In the genomic region with DNA sequence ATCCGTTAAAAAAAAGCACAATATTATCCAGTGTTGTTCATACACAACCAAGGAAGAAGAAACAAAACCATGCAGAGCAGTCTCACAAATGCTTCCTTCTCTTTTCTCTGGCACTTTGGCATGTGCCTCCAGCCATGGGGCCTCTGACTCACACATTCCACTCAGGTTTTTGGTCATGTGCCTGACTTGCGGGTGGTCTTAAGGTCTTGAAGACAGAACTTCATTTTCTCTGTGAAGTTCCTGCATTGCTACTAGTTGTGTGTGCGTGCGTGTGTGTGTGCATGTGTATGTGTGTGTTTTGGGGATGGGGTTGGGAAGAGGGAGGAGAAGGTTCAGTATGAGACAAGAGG, we compare ENCODE assay signal across 12 cellular contexts.
DNase-seq lines count a peak whose midpoint lies in the region; ATAC-seq, FAIRE-seq and TF ChIP-seq lines count a peak whose summit lies in the region.
"Had no signal": no experiment of that assay in that cellular context is flagged by ENCODE, and none has a peak within 500 bp of the region (broad histone marks: within the 10 kb centered on the region; RNA-seq: fewer than 3 reads in every experiment).

No MANE protein-coding gene starts in this region.

- no peaks in the 10 kb centered on the region for H3K9me3 Mint-ChIP-seq in type B pancreatic cell

- intact Hi-C loops in ascending aorta (cut with DNase I): no loop called here

- no peak overlapping the region for H3K4me3 Mint-ChIP-seq in type B pancreatic cell
- H3K4me3 Mint-ChIP-seq: activated CD8-positive, alpha-beta memory T cell treated with anti-CD3 and anti-CD28 coated beads, Interleukin-2, amount 10 ng/mL, durations not matched to agents 7 days and 5 days had no signal

- H3K27me3 Mint-ChIP-seq in type B pancreatic cell: no peaks in the 10 kb centered on the region

- DNase-seq in HTR-8/SVneo (ENCODE audit: insufficient read length, low spot score) (peak; percentile 40), ascending aorta (ENCODE audit: low spot score in 2 of 2) (peak; percentile 36 to 68), hepatocyte (ENCODE audit: low spot score) (peak; percentile 58), type B pancreatic cell (ENCODE audit: extremely low spot score, unreplicated experiment) (no peak)
- DNase-seq in NK-92 treated with Interleukin-12 subunit alpha and Interleukin-12 subunit beta, amount 100 ng/mL, for 24 hours (lab: John Stamatoyannopoulos, UW): no peak
- DNase-seq: activated CD8-positive, alpha-beta memory T cell treated with anti-CD3 and anti-CD28 coated beads, Interleukin-2, amount 10 ng/mL, durations not matched to agents 7 days and 5 days; NCI-H748 treated with DMSO at 0.1 percent for 48 hours had no signal

- H3K4me1 ChIP-seq in ascending aorta: peaks cover 0 to 3% of the 10 kb centered on the region in 2 donors
- H3K4me1 ChIP-seq in hepatocyte (ENCODE audit: insufficient read depth): peaks cover 6% of the 10 kb centered on the region

- 78% methylated on average over 4 of the region's 4 CpGs for WGBS in hepatocyte (ENCODE audit: low lambda C conversion rate, missing lambda C conversion rate)

- H3K27me3 ChIP-seq in ascending aorta (no peaks in the 10 kb centered on the region), hepatocyte (no peaks in the 10 kb centered on the region)
- H3K27me3 ChIP-seq: right lobe of liver had no signal

- peaks cover 8% of the 10 kb centered on the region for H3K4me1 Mint-ChIP-seq in type B pancreatic cell (ENCODE audit: unreplicated experiment)
- H3K4me1 Mint-ChIP-seq: activated CD8-positive, alpha-beta memory T cell treated with anti-CD3 and anti-CD28 coated beads, Interleukin-2, amount 10 ng/mL, durations not matched to agents 7 days and 5 days had no signal

- no peak overlapping the region for H2AFZ ChIP-seq in hepatocyte

- no peak for ATAC-seq in GM18861 (IDR thresholded peaks at IDR 0.05; ENCODE audit: unreplicated experiment)
- ATAC-seq in GM21367 (IDR thresholded peaks at IDR 0.05; ENCODE audit: unreplicated experiment): no peak
- ATAC-seq: activated CD8-positive, alpha-beta memory T cell treated with anti-CD3 and anti-CD28 coated beads, Interleukin-2, amount 10 ng/mL, durations not matched to agents 7 days and 5 days had no signal

- H4K20me1 ChIP-seq in hepatocyte (ENCODE audit: insufficient read depth, poor library complexity, severe bottlenecking): no peaks in the 10 kb centered on the region

- H3K36me3 Mint-ChIP-seq in type B pancreatic cell: no peaks in the 10 kb centered on the region
- H3K36me3 Mint-ChIP-seq: activated CD8-positive, alpha-beta memory T cell treated with anti-CD3 and anti-CD28 coated beads, Interleukin-2, amount 10 ng/mL, durations not matched to agents 7 days and 5 days had no signal

- no peak for FAIRE-seq in HTR-8/SVneo (lab: Jason Lieb, UNC)

- H3K9me2 ChIP-seq in hepatocyte (replicated peaks; ENCODE audit: insufficient read depth): no peaks in the 10 kb centered on the region

- H3K9me3 ChIP-seq in ascending aorta: no peaks in the 10 kb centered on the region
- no peaks in the 10 kb centered on the region for H3K9me3 ChIP-seq in hepatocyte (ENCODE audit: low read depth)
- H3K9me3 ChIP-seq: right lobe of liver, thoracic aorta had no signal

- H3K4me3 ChIP-seq in ascending aorta (no peak overlapping the region), hepatocyte (no peak overlapping the region)
- H3K4me3 ChIP-seq: right lobe of liver, thoracic aorta had no signal

- H3K36me3 ChIP-seq in ascending aorta (no peaks in the 10 kb centered on the region), hepatocyte (replicated peaks; ENCODE audit: insufficient read depth, low read depth) (no peaks in the 10 kb centered on the region)
- H3K36me3 ChIP-seq: right lobe of liver, thoracic aorta had no signal

- H3K27ac ChIP-seq in ascending aorta: no peak overlapping the region
- no peak overlapping the region for H3K27ac ChIP-seq in hepatocyte
- H3K27ac ChIP-seq: epithelial cell of prostate, right lobe of liver, thoracic aorta had no signal

- H3K27ac Mint-ChIP-seq in type B pancreatic cell: peak overlapping the region; percentile 25
- H3K27ac Mint-ChIP-seq: activated CD8-positive, alpha-beta memory T cell treated with anti-CD3 and anti-CD28 coated beads, Interleukin-2, amount 10 ng/mL, durations not matched to agents 7 days and 5 days had no signal

- H3K4me2 ChIP-seq in hepatocyte: no peak overlapping the region

- no peaks in the 10 kb centered on the region for H3K79me2 ChIP-seq in hepatocyte

- TF ChIP-seq CTCF in ascending aorta (IDR thresholded peaks at IDR 0.05) (no peak), hepatocyte (IDR thresholded peaks at IDR 0.05; ENCODE audit: poor library complexity) (no peak), type B pancreatic cell (conservative IDR thresholded peaks at IDR 0.05) (no peak)

Comparison
In these comparisons a context has a peak if more than half of its experiments do, and no peak if none do; other contexts are left out.
1. DNase-seq: peak in HTR-8/SVneo (single experiment), ascending aorta (2 of 2) and hepatocyte (single experiment); none in type B pancreatic cell (single experiment) and NK-92 treated with Interleukin-12 subunit alpha and Interleukin-12 subunit beta, amount 100 ng/mL, for 24 hours (single experiment).